Comparison of ENCODE assay signal across 21 cellular contexts in genomic region chr16:48160575-48160974, GRCh38. TPM values are rescaled to one million over a fixed set of nuclear protein-coding genes. Genes with fewer than 3 reads are reported as not detected.
A peak's percentile ranks its signal among the peaks of the same experiment; 100 is the strongest.
DNase-seq lines count a peak whose midpoint lies in the region; ATAC-seq, FAIRE-seq and TF ChIP-seq lines count a peak whose summit lies in the region.
"Had no signal": no experiment of that assay in that cellular context is flagged by ENCODE, and none has a peak within 500 bp of the region (broad histone marks: within the 10 kb centered on the region; RNA-seq: fewer than 3 reads in every experiment).

No MANE protein-coding gene starts in this region.

- no peak overlapping the region for H2AFZ ChIP-seq in astrocyte (ENCODE audit: low read depth, low read length)

- peaks cover 14% of the 10 kb centered on the region for H3K4me1 Mint-ChIP-seq in astrocyte (ENCODE audit: low read depth, unreplicated experiment)

- peaks cover 13% of the 10 kb centered on the region for H3K27me3 Mint-ChIP-seq in astrocyte (ENCODE audit: low read depth, unreplicated experiment)

- peaks cover 13% of the 10 kb centered on the region for H3K4me1 ChIP-seq in astrocyte (ENCODE audit: insufficient read depth, low read length)

- no peaks in the 10 kb centered on the region for H3K9me3 ChIP-seq in astrocyte (ENCODE audit: insufficient read depth, low read depth, low read length)
- H3K9me3 ChIP-seq: Caco-2 had no signal

- no peak overlapping the region for H3K4me3 Mint-ChIP-seq in astrocyte (ENCODE audit: unreplicated experiment)
- H3K4me3 Mint-ChIP-seq: CD4-positive, alpha-beta T cell had no signal

- no peak overlapping the region for H3K9ac ChIP-seq in astrocyte (ENCODE audit: low read length)

- DNase-seq in NCI-H226 (peak; percentile 28), astrocyte (ENCODE audit: low read depth) (peak; percentile 38), fibroblast of pulmonary artery (ENCODE audit: low read depth) (peak; percentile 43), DMS 273 (lab: John Stamatoyannopoulos, UW; ENCODE audit: unreplicated experiment) (no peak), DMS53 (lab: John Stamatoyannopoulos, UW) (no peak), NCI-H1694 (lab: John Stamatoyannopoulos, UW) (no peak)
- DNase-seq: AML-193; Caco-2; CD4-positive, alpha-beta T cell; DMS153; DMS79 treated with DMSO at 0.1 percent for 48 hours; GF-D8; GOT3; H7; IMR-90 had no signal

- no peak overlapping the region for H3K4me2 ChIP-seq in astrocyte (ENCODE audit: low read length)

- no peaks in the 10 kb centered on the region for H3K79me2 ChIP-seq in astrocyte (ENCODE audit: insufficient read depth, low read length)

- TF ChIP-seq CTCF in astrocyte (IDR thresholded peaks at IDR 0.05; ENCODE audit: insufficient read depth, low read depth, low read length) (no peak), fibroblast of pulmonary artery (IDR thresholded peaks at IDR 0.05; ENCODE audit: low read length, missing control alignments) (no peak)

- FAIRE-seq in astrocyte (lab: Jason Lieb, UNC): no peak
- FAIRE-seq: A204.1, D721Med, HTR-8/SVneo, K562 had no signal

- H3K27me3 ChIP-seq in astrocyte (ENCODE audit: insufficient read depth, low read length): no peaks in the 10 kb centered on the region

- no peak overlapping the region for H3K27ac ChIP-seq in astrocyte (ENCODE audit: low read depth, low read length)
- H3K27ac ChIP-seq: C4-2B had no signal

- H3K36me3 ChIP-seq in astrocyte (ENCODE audit: insufficient read depth, low read length): no peaks in the 10 kb centered on the region

- no peaks in the 10 kb centered on the region for H4K20me1 ChIP-seq in astrocyte (ENCODE audit: insufficient read depth, low read length)

- no peak overlapping the region for H3K4me3 ChIP-seq in astrocyte (ENCODE audit: insufficient read depth, low read depth, low read length)
- no peak overlapping the region for H3K4me3 ChIP-seq in fibroblast of pulmonary artery (replicated peaks; ENCODE audit: low read depth, low read length)
- H3K4me3 ChIP-seq: K562 had no signal

- H3K27ac Mint-ChIP-seq in astrocyte (ENCODE audit: unreplicated experiment): no peak overlapping the region
- H3K27ac Mint-ChIP-seq: CD4-positive, alpha-beta T cell had no signal

- ATAC-seq in GM21360 (IDR thresholded peaks at IDR 0.05; ENCODE audit: unreplicated experiment): no peak
- ATAC-seq: K562 had no signal

- no peaks in the 10 kb centered on the region for H3K36me3 Mint-ChIP-seq in astrocyte (ENCODE audit: low read depth, unreplicated experiment)

- peaks cover 3% of the 10 kb centered on the region for H3K9me3 Mint-ChIP-seq in astrocyte (ENCODE audit: unreplicated experiment)
- H3K9me3 Mint-ChIP-seq: CD4-positive, alpha-beta T cell had no signal

RNA-seq across cellular contexts. Expression of gene ABCC12, which starts 4.8 kb away (rescaled TPM):
- not detected in 2 replicates for total RNA-seq in astrocyte
- total RNA-seq: Caco-2; CD4-positive, alpha-beta T cell; H7; K562 had no signal

Comparison
In these comparisons a context has a peak if more than half of its experiments do, and no peak if none do; other contexts are left out.
1. DNase-seq: peak in NCI-H226 (single experiment), astrocyte (single experiment) and fibroblast of pulmonary artery (single experiment); none in DMS 273 (single experiment), DMS53 (single experiment) and NCI-H1694 (single experiment).